ENCODE assay signal across 8 cellular contexts in genomic region chr5:123344819-123345426, GRCh38.
A peak's percentile ranks its signal among the peaks of the same experiment; 100 is the strongest.
DNase-seq lines count a peak whose midpoint lies in the region; ATAC-seq and TF ChIP-seq lines count a peak whose summit lies in the region.

No MANE protein-coding gene starts in this region.

- H3K36me3 Mint-ChIP-seq in Caco-2 (ENCODE audit: insufficient read depth, unreplicated experiment), result peaks cover 7% of the 10 kb centered on the region

- H3K4me2 ChIP-seq in SU-DHL-6 (ENCODE audit: low read depth, low read length, poor library complexity, severe bottlenecking), result no peak overlapping the region

- no peak overlapping the region for H3K9ac ChIP-seq in SU-DHL-6 (ENCODE audit: low read length)

- no peak overlapping the region for H3K27ac ChIP-seq in SU-DHL-6 (ENCODE audit: low read depth, low read length)
- H3K27ac ChIP-seq in stomach, result no peak overlapping the region

- no peak overlapping the region for H3K4me3 ChIP-seq in Caco-2 (ENCODE audit: low read depth, low read length)
- no peak overlapping the region for H3K4me3 ChIP-seq in HFF-Myc (replicated peaks; ENCODE audit: low read depth, low read length)
- H3K4me3 ChIP-seq in SU-DHL-6 (ENCODE audit: insufficient read depth, low read length, poor library complexity, severe bottlenecking), result no peak overlapping the region
- no peak overlapping the region for H3K4me3 ChIP-seq in stomach

- TF ChIP-seq POLR2A in stomach (IDR thresholded peaks at IDR 0.05), result no peak

- H3K27me3 Mint-ChIP-seq in Caco-2 (ENCODE audit: insufficient read depth, unreplicated experiment), result no peaks in the 10 kb centered on the region

- no peak overlapping the region for H2AFZ ChIP-seq in SU-DHL-6 (ENCODE audit: low read depth, low read length, severe bottlenecking)

- H3F3A ChIP-seq in SU-DHL-6 (ENCODE audit: insufficient read depth), result no peaks in the 10 kb centered on the region

- H4K20me1 ChIP-seq in SU-DHL-6 (ENCODE audit: low read depth, low read length), result no peaks in the 10 kb centered on the region; the same call in 1 of the 2 replicates

- TF ChIP-seq CTCF in Caco-2 (IDR thresholded peaks at IDR 0.05; ENCODE audit: insufficient read depth in 1 of 2, low read depth in 1 of 2, low read length in 1 of 2, severe bottlenecking in 1 of 2, unreplicated experiment in 1 of 2), result peak; percentile 46 to 64
- TF ChIP-seq CTCF in HFF-Myc (IDR thresholded peaks at IDR 0.05; ENCODE audit: low read depth, low read length, missing control alignments), result peak; percentile 75
- peak; percentile 11 for TF ChIP-seq CTCF in SU-DHL-6 (IDR thresholded peaks at IDR 0.05; ENCODE audit: insufficient read depth, low read length, poor library complexity, severe bottlenecking)
- TF ChIP-seq CTCF in stomach (IDR thresholded peaks at IDR 0.05), result peak in 5 of 7 experiments; percentile 34 to 61 (median 43)

- H3K36me3 ChIP-seq in Caco-2 (ENCODE audit: control insufficient read depth, insufficient read depth, low read length), result no peaks in the 10 kb centered on the region
- H3K36me3 ChIP-seq in SU-DHL-6 (ENCODE audit: low read length), result peaks cover 17% of the 10 kb centered on the region; the same call in 1 of the 2 replicates
- H3K36me3 ChIP-seq in stomach, result peaks cover 0 to 35% (median 32%) of the 10 kb centered on the region in 4 donors

- H3K27ac Mint-ChIP-seq in Caco-2 (ENCODE audit: unreplicated experiment), result no peak overlapping the region

- BruUV-seq in Caco-2 (replicated peaks; lab: Mats Ljungman, UMichigan), result no TSS peak

- no peaks in the 10 kb centered on the region for H3K9me2 ChIP-seq in SU-DHL-6 (replicated peaks; ENCODE audit: insufficient read depth, low read length)

- H3K4me1 ChIP-seq in Caco-2 (0 out of 2 replicates have a peak, but pooled peaks cover 4% of the 10 kb centered on the region), stomach (peaks cover 0 to 7% (median 0%) of the 10 kb centered on the region in 4 donors)

- CTCF ChIA-PET in Caco-2 (lab: Charles Lee), result interaction anchor here (0.7 to 0.8 kb wide), 2 partner anchors 29 to 829 kb away, joined by 3 read pairs; no protein-coding TSS in a partner anchor

- intact Hi-C loops in Caco-2 (cut with micrococcal nuclease; ENCODE audit: unreplicated experiment) (loop anchor here (1.0 to 2.0 kb wide), 3 partner anchors 225 to 845 kb away; no protein-coding TSS in a partner anchor), stomach (cut with DNase I; ENCODE audit: low total_unique reads) (no loop called here)

- TF ChIP-seq EP300 in stomach (IDR thresholded peaks at IDR 0.05), result no peak

- DNase-seq in Caco-2 (peak in 1 of 2 experiments; percentile 22), HFF-Myc (ENCODE audit: extremely low read depth, low read depth) (peak; percentile 5), globus pallidus (ENCODE audit: low spot score) (peak; percentile 49), stomach (no peak), activated gamma-delta T cell (lab: John Stamatoyannopoulos, UW) (no peak)

- H3K4me3 Mint-ChIP-seq in Caco-2 (ENCODE audit: unreplicated experiment), result no peak overlapping the region

- 48 to 55% (median 51%) methylated on average over 4 of the region's 4 CpGs for WGBS in stomach, 5 donors

- no peaks in the 10 kb centered on the region for H3K79me2 ChIP-seq in SU-DHL-6 (ENCODE audit: insufficient read depth, low read length)

- no peak for ATAC-seq in HG02642 (IDR thresholded peaks at IDR 0.05; ENCODE audit: poor library complexity, unreplicated experiment)
- ATAC-seq in HG02798 (IDR thresholded peaks at IDR 0.05; ENCODE audit: poor library complexity, unreplicated experiment), result no peak

- H3K9me3 ChIP-seq in Caco-2, result no peaks in the 10 kb centered on the region
- H3K9me3 ChIP-seq in SU-DHL-6 (ENCODE audit: insufficient read depth, low read length), result no peaks in the 10 kb centered on the region
- H3K9me3 ChIP-seq in stomach, result no peaks in the 10 kb centered on the region

- H3K27me3 ChIP-seq in Caco-2 (replicated peaks; ENCODE audit: control insufficient read depth, insufficient read depth, low read length) (no peaks in the 10 kb centered on the region), SU-DHL-6 (ENCODE audit: low read length) (no peaks in the 10 kb centered on the region), stomach (no peaks in the 10 kb centered on the region)

- POLR2A ChIA-PET in Caco-2 (lab: Charles Lee), result no interaction called here

- H3K9me3 Mint-ChIP-seq in Caco-2 (ENCODE audit: unreplicated experiment), result no peaks in the 10 kb centered on the region

- no peaks in the 10 kb centered on the region for H3K4me1 Mint-ChIP-seq in Caco-2 (ENCODE audit: low read depth, unreplicated experiment)

Comparison
In these comparisons a context has a peak if more than half of its experiments do, and no peak if none do; other contexts are left out.
1. DNase-seq: peak in HFF-Myc (single experiment) and globus pallidus (single experiment); none in stomach (single experiment) and activated gamma-delta T cell (single experiment).
2. CTCF ChIP-seq: peak in every context shown above with its lines; median percentile 75 in HFF-Myc; 55 in Caco-2; 43 in stomach; 11 in SU-DHL-6.